Comparison of ENCODE assay signal across 9 cellular contexts in genomic region chr1:155070392-155070700, GRCh38. TPM values are rescaled to one million over a fixed set of nuclear protein-coding genes. Genes with fewer than 3 reads are reported as not detected.
DNase-seq lines count a peak whose midpoint lies in the region; ATAC-seq, FAIRE-seq and TF ChIP-seq lines count a peak whose summit lies in the region.
"Had no signal": no experiment of that assay in that cellular context is flagged by ENCODE, and none has a peak within 500 bp of the region (broad histone marks: within the 10 kb centered on the region; RNA-seq: fewer than 3 reads in every experiment).

No MANE protein-coding gene starts in this region.

- H2BK12ac ChIP-seq in H1 (ENCODE audit: low read depth, low read length), result 0 out of 2 replicates have a peak overlapping the region, but pooled peaks have one; percentile 43

- H2BK20ac ChIP-seq in H1 (ENCODE audit: low read length), result no peak overlapping the region

- H2AK5ac ChIP-seq in H1 (ENCODE audit: low read depth, low read length), result 0 out of 2 replicates have a peak overlapping the region, but pooled peaks have one; percentile 90

- H3K23me2 ChIP-seq in H1 (ENCODE audit: low read depth, low read length), result peaks cover 11% of the 10 kb centered on the region

- H3K4me3 ChIP-seq in AG04450 (ENCODE audit: low read depth, low read length) (peak overlapping the region; percentile 46; the same call in 1 of the 2 replicates), H1 (ENCODE audit: extremely low read depth in 1 of 4, insufficient read depth in 2 of 4, low read depth in 3 of 4, low read length in 4 of 4) (peak overlapping the region; percentile 42 to 64 (median 57))
- H3K4me3 ChIP-seq in Jurkat, Clone E6-1 (ENCODE audit: low read length), result peak overlapping the region; percentile 26

- no peak for ATAC-seq in natural killer cell treated with Interleukin-12 subunit alpha and Interleukin-12 subunit beta and Interleukin-15 and Interleukin-18, amount 100 ng/mL, for 72 hours
- ATAC-seq in GM18909 (IDR thresholded peaks at IDR 0.05; ENCODE audit: poor library complexity, unreplicated experiment), result no peak
- no peak for ATAC-seq in GM19455 (IDR thresholded peaks at IDR 0.05; ENCODE audit: unreplicated experiment)

- CTCF ChIA-PET in AG04450 (lab: Charles Lee) (interaction anchor here (1.0 to 3.2 kb wide), 3 partner anchors 15 to 53 kb away, joined by 4 to 9 read pairs (median 6); no protein-coding TSS in a partner anchor), H1 (lab: Charles Lee; ENCODE audit: partially characterized antibody) (interaction anchor here (0.7 to 33.9 kb wide), 13 partner anchors 10 to 207 kb away, joined by 3 to 907 read pairs (median 4); partner anchors contain the start of genes ADAM15, EFNA1, EFNA3 and EFNA4)

- H4K5ac ChIP-seq in H1 (ENCODE audit: insufficient read length, low read depth, low read length), result no peak overlapping the region

- TF ChIP-seq RAD21 in H1 (IDR thresholded peaks at IDR 0.05 in 1 of 2, conservative IDR thresholded peaks at IDR 0.05 in 1 of 2; ENCODE audit: low read depth in 2 of 2, low read length in 2 of 2), result no peak

- FAIRE-seq in H1 (lab: Jason Lieb, UNC), result no peak

- H3K56ac ChIP-seq in H1 (replicated peaks; ENCODE audit: insufficient read length, low read depth, low read length), result no peak overlapping the region

- WGBS in H1 (ENCODE audit: extremely low coverage in 1 of 2, insufficient coverage in 1 of 2, insufficient read length in 1 of 2, insufficient replicate concordance in 2 of 2, low coverage in 1 of 2, low lambda C conversion rate in 2 of 2, missing lambda C conversion rate in 1 of 2), 2 experiments, result 6% methylated on average over 13 of the region's 13 CpGs; no CpG with 5 or more reads in 1 of the 2 experiments

- H3K4me1 Mint-ChIP-seq in natural killer cell treated with Interleukin-12 subunit alpha and Interleukin-12 subunit beta and Interleukin-15 and Interleukin-18, amount 100 ng/mL, for 72 hours (ENCODE audit: low read depth in 2 of 2), result peaks cover 6 to 18% of the 10 kb centered on the region in 2 donors

- H3K36me3 Mint-ChIP-seq in natural killer cell treated with Interleukin-12 subunit alpha and Interleukin-12 subunit beta and Interleukin-15 and Interleukin-18, amount 100 ng/mL, for 72 hours, result no peaks in the 10 kb centered on the region

- H3K14ac ChIP-seq in H1 (ENCODE audit: insufficient read length), result no peak overlapping the region

- DNase-seq in AG04450 (ENCODE audit: low read depth, low spot score), result no peak
- DNase-seq in Jurkat, Clone E6-1 (ENCODE audit: low read depth, low spot score), result no peak
- no peak for DNase-seq in H1 (ENCODE audit: low read depth in 1 of 2, low spot score in 2 of 2)
- no peak for DNase-seq in natural killer cell treated with Interleukin-12 subunit alpha and Interleukin-12 subunit beta and Interleukin-15 and Interleukin-18, amount 100 ng/mL, for 72 hours (ENCODE audit: low spot score)
- DNase-seq in KBM-7, result no peak
- no peak for DNase-seq in NCI-H2107 treated with DMSO at 0.1 percent for 48 hours (lab: John Stamatoyannopoulos, UW; ENCODE audit: unreplicated experiment)

- H2BK15ac ChIP-seq in H1 (ENCODE audit: low read length), result peak overlapping the region; percentile 61; the same call in 1 of the 2 replicates

- TF ChIP-seq CTCF in AG04450 (IDR thresholded peaks at IDR 0.05; ENCODE audit: low read depth, low read length) (no peak), H1 (IDR thresholded peaks at IDR 0.05; ENCODE audit: control extremely low read depth in 1 of 3, insufficient read depth in 1 of 3, low read depth in 1 of 3, low read length in 3 of 3) (no peak)

- H3K79me1 ChIP-seq in H1 (ENCODE audit: low read depth, low read length), result no peaks in the 10 kb centered on the region

- 0 out of 3 replicates have a peak, but pooled peaks of 1 of the 2 experiments have one; percentile 15 for TF ChIP-seq POLR2A in H1 (IDR thresholded peaks at IDR 0.05; ENCODE audit: control extremely low read depth in 1 of 2, low read depth in 2 of 2, low read length in 2 of 2)

- H2BK5ac ChIP-seq in H1 (ENCODE audit: low read depth, low read length), result peak overlapping the region; percentile 60; the same call in 1 of the 2 replicates

- no peak overlapping the region for H3K23ac ChIP-seq in H1 (ENCODE audit: insufficient read length)

- H3K27me3 Mint-ChIP-seq in natural killer cell treated with Interleukin-12 subunit alpha and Interleukin-12 subunit beta and Interleukin-15 and Interleukin-18, amount 100 ng/mL, for 72 hours, result no peaks in the 10 kb centered on the region

- H3K9ac ChIP-seq in H1 (replicated peaks in 1 of 4; ENCODE audit: extremely low read depth in 1 of 4, low read depth in 3 of 4, low read length in 3 of 4), result peak overlapping the region in 2 of 4 experiments; percentile 13 to 57; a peak in 3 of 7 replicates

- peak overlapping the region; percentile 97 to 99 for H3K4me2 ChIP-seq in H1 (ENCODE audit: insufficient read depth in 1 of 2, low read depth in 2 of 2, low read length in 2 of 2)

- no peak overlapping the region for H3K27ac ChIP-seq in AG04450 (ENCODE audit: low read depth, low read length)
- H3K27ac ChIP-seq in H1 (ENCODE audit: low read depth, low read length), result no peak overlapping the region

- H3K18ac ChIP-seq in H1 (ENCODE audit: extremely low read depth, low read length), result peak overlapping the region; percentile 51; the same call in 1 of the 2 replicates

- peak overlapping the region; percentile 45 for H3K4me3 Mint-ChIP-seq in natural killer cell treated with Interleukin-12 subunit alpha and Interleukin-12 subunit beta and Interleukin-15 and Interleukin-18, amount 100 ng/mL, for 72 hours

- TF ChIP-seq EP300 in H1 (IDR thresholded peaks at IDR 0.05; ENCODE audit: borderline replicate concordance in 1 of 2, low read depth in 2 of 2, low read length in 2 of 2), result no peak

- no peak overlapping the region for H2BK120ac ChIP-seq in H1 (replicated peaks; ENCODE audit: low read depth, low read length)

- H3K9me3 Mint-ChIP-seq in natural killer cell treated with Interleukin-12 subunit alpha and Interleukin-12 subunit beta and Interleukin-15 and Interleukin-18, amount 100 ng/mL, for 72 hours, result no peaks in the 10 kb centered on the region

- H4K20me1 ChIP-seq in H1 (replicated peaks in 1 of 2; ENCODE audit: control insufficient read depth in 1 of 2, insufficient read depth in 2 of 2, low read length in 2 of 2), result peaks cover 12 to 19% of the 10 kb centered on the region in 2 experiments

- H3K79me2 ChIP-seq in H1 (ENCODE audit: control insufficient read depth in 1 of 2, insufficient read depth in 2 of 2, low read length in 2 of 2), result peaks cover 0 to 5% of the 10 kb centered on the region in 2 experiments; a peak in 1 of 4 replicates

- no peak overlapping the region for H2AFZ ChIP-seq in H1 (ENCODE audit: low read length)

- H3K9me3 ChIP-seq in AG04450 (ENCODE audit: control insufficient read depth, insufficient read depth, low read length) (no peaks in the 10 kb centered on the region), H1 (ENCODE audit: insufficient read depth in 2 of 2, low read depth in 1 of 2, low read length in 1 of 2) (no peaks in the 10 kb centered on the region)

- no peak overlapping the region for H3K4ac ChIP-seq in H1 (replicated peaks; ENCODE audit: insufficient read length, low read depth, low read length)

- H3K27me3 ChIP-seq in AG04450 (ENCODE audit: control insufficient read depth, insufficient read depth, low read length) (peaks cover 13% of the 10 kb centered on the region), H1 (replicated peaks in 1 of 4; ENCODE audit: control insufficient read depth in 3 of 4, extremely low read depth in 1 of 4, insufficient read depth in 3 of 4, low read length in 3 of 4) (peaks cover 0 to 7% (median 1%) of the 10 kb centered on the region in 4 experiments; a peak in 3 of 7 replicates)

- H3K27ac Mint-ChIP-seq in natural killer cell treated with Interleukin-12 subunit alpha and Interleukin-12 subunit beta and Interleukin-15 and Interleukin-18, amount 100 ng/mL, for 72 hours, result no peak overlapping the region

- peaks cover 0 to 12% (median 4%) of the 10 kb centered on the region in 4 experiments; a peak in 5 of 8 replicates for H3K36me3 ChIP-seq in H1 (ENCODE audit: control insufficient read depth in 2 of 4, insufficient read depth in 4 of 4, low read length in 3 of 4)

- H4K8ac ChIP-seq in H1 (ENCODE audit: extremely low read depth, insufficient read depth, low read length), result no peak overlapping the region

- in situ Hi-C loops in KBM-7 (cut with MboI; ENCODE audit: low pct_unique_long_range_greater_than_20kb, low sequenced_read_pairs), result no loop called here

- POLR2A ChIA-PET in AG04450 (lab: Yijun Ruan, JAX) (no interaction called here), H1 (lab: Charles Lee; ENCODE audit: partially characterized antibody) (interaction anchor here (0.6 to 3.2 kb wide), 17 partner anchors 8 to 126 kb away, joined by 3 to 21 read pairs (median 3); partner anchors contain the start of genes EFNA3, FLAD1, PBXIP1 and SHC1)

- no peak overlapping the region for H4K91ac ChIP-seq in H1 (replicated peaks; ENCODE audit: insufficient read length, low read length)

- peaks cover 4 to 33% (median 21%) of the 10 kb centered on the region in 4 experiments for H3K4me1 ChIP-seq in H1 (replicated peaks in 1 of 4; ENCODE audit: control insufficient read depth in 3 of 4, insufficient read depth in 4 of 4, low read length in 3 of 4)

RNA-seq across cellular contexts. Expression of gene EFNA4, which starts 6.8 kb away (rescaled TPM):
- polyA plus RNA-seq in AG04450 (2011; rRNA removed), result 10.1 and 12.9 TPM in 2 replicates
- 8.8 and 8.9 TPM in 2 replicates for polyA minus RNA-seq in AG04450 (2011; rRNA and poly(A)+ RNA removed)
- 21.1 TPM for polyA plus RNA-seq in Jurkat, Clone E6-1 (2012; ENCODE audit: insufficient read depth, insufficient read length)
- 18.5 and 21.9 TPM in 2 replicates for total RNA-seq in H1 (2021; fragmentation: NEBNext Ultra II Directional; extraction: Animal tissue kit (Norgen Biotek cat#: 25700))
- polyA plus RNA-seq in H1 (2011; rRNA removed), result 23.2 and 23.9 TPM in 2 replicates
- 21.9 TPM for polyA plus RNA-seq in H1 (2011; cell fraction: cytosol; rRNA removed)
- polyA plus RNA-seq in H1 (2011; cell fraction: nucleus; rRNA removed), result 30.6 TPM
- polyA plus RNA-seq in H1 (2012, experiment 1 of 2), result 19.2 to 24.8 TPM (median 23.5 TPM) in 4 replicates
- polyA plus RNA-seq in H1 (2012, experiment 2 of 2), result 37.0 TPM
- 27.7 TPM for polyA plus RNA-seq in H1 (2013, experiment 1 of 2)
- 31.5 TPM for polyA plus RNA-seq in H1 (2013, experiment 2 of 2)
- 13.4 and 16.4 TPM in 2 replicates for polyA minus RNA-seq in H1 (2011; rRNA and poly(A)+ RNA removed)
- 10.6 TPM for polyA minus RNA-seq in H1 (2011; cell fraction: cytosol; rRNA and poly(A)+ RNA removed)
- 8.8 TPM for polyA minus RNA-seq in H1 (2011; cell fraction: nucleus; rRNA and poly(A)+ RNA removed)
- 1 to 10 TPM; 1.7 to 4.7 TPM for total RNA-seq in natural killer cell treated with Interleukin-12 subunit alpha and Interleukin-12 subunit beta and Interleukin-15 and Interleukin-18, amount 100 ng/mL, for 72 hours

RNA-seq across cellular contexts. Expression of gene EFNA3, which starts 8.3 kb away (rescaled TPM):
- polyA plus RNA-seq in AG04450 (2011; rRNA removed) (0.51 and 0.56 TPM in 2 replicates), H1 (2011; rRNA removed) (13.8 and 18.7 TPM in 2 replicates)
- 0.60 and 0.91 TPM in 2 replicates for polyA minus RNA-seq in AG04450 (2011; rRNA and poly(A)+ RNA removed)
- 10.9 TPM for polyA plus RNA-seq in Jurkat, Clone E6-1 (2012; ENCODE audit: insufficient read depth, insufficient read length)
- 10.8 and 11.6 TPM in 2 replicates for total RNA-seq in H1 (2021; fragmentation: NEBNext Ultra II Directional; extraction: Animal tissue kit (Norgen Biotek cat#: 25700))
- 9.6 TPM for polyA plus RNA-seq in H1 (2011; cell fraction: cytosol; rRNA removed)
- 14.5 TPM for polyA plus RNA-seq in H1 (2011; cell fraction: nucleus; rRNA removed)
- polyA plus RNA-seq in H1 (2012, experiment 1 of 2), result 7.9 to 16.6 TPM (median 13.5 TPM) in 4 replicates
- polyA plus RNA-seq in H1 (2012, experiment 2 of 2), result 13.4 TPM
- polyA plus RNA-seq in H1 (2013, experiment 1 of 2), result 11.6 TPM
- polyA plus RNA-seq in H1 (2013, experiment 2 of 2), result 10.9 TPM
- 5.2 and 7.7 TPM in 2 replicates for polyA minus RNA-seq in H1 (2011; rRNA and poly(A)+ RNA removed)
- polyA minus RNA-seq in H1 (2011; cell fraction: cytosol; rRNA and poly(A)+ RNA removed), result 2.1 TPM
- polyA minus RNA-seq in H1 (2011; cell fraction: nucleus; rRNA and poly(A)+ RNA removed), result 5.4 TPM
- 1 to 10 TPM in 1 of 2 donors, not detected in 1; 1.2 TPM for total RNA-seq in natural killer cell treated with Interleukin-12 subunit alpha and Interleukin-12 subunit beta and Interleukin-15 and Interleukin-18, amount 100 ng/mL, for 72 hours

RNA-seq across cellular contexts. Expression of gene ADAM15, which starts 19.2 kb away (rescaled TPM):
- polyA plus RNA-seq in AG04450 (2011; rRNA removed), result 25.9 and 37.5 TPM in 2 replicates
- 60.1 and 73.7 TPM in 2 replicates for polyA minus RNA-seq in AG04450 (2011; rRNA and poly(A)+ RNA removed)
- 41.8 TPM for polyA plus RNA-seq in Jurkat, Clone E6-1 (2012; ENCODE audit: insufficient read depth, insufficient read length)
- 32.2 and 32.9 TPM in 2 replicates for total RNA-seq in H1 (2021; fragmentation: NEBNext Ultra II Directional; extraction: Animal tissue kit (Norgen Biotek cat#: 25700))
- 37.6 and 51.2 TPM in 2 replicates for polyA plus RNA-seq in H1 (2011; rRNA removed)
- polyA plus RNA-seq in H1 (2011; cell fraction: cytosol; rRNA removed), result 30.7 TPM
- 105 TPM for polyA plus RNA-seq in H1 (2011; cell fraction: nucleus; rRNA removed)
- polyA plus RNA-seq in H1 (2012, experiment 1 of 2), result 19.9 to 42.2 TPM (median 37.8 TPM) in 4 replicates
- 40.9 TPM for polyA plus RNA-seq in H1 (2012, experiment 2 of 2)
- 29.2 TPM for polyA plus RNA-seq in H1 (2013, experiment 1 of 2)
- polyA plus RNA-seq in H1 (2013, experiment 2 of 2), result 29.2 TPM
- polyA minus RNA-seq in H1 (2011; rRNA and poly(A)+ RNA removed), result 40.1 and 41.1 TPM in 2 replicates
- polyA minus RNA-seq in H1 (2011; cell fraction: cytosol; rRNA and poly(A)+ RNA removed), result 45.4 TPM
- 30.4 TPM for polyA minus RNA-seq in H1 (2011; cell fraction: nucleus; rRNA and poly(A)+ RNA removed)
- 100 to 1,000 TPM in 1 of 2 donors, 10 to 100 TPM in 1; 42.1 to 107 TPM for total RNA-seq in natural killer cell treated with Interleukin-12 subunit alpha and Interleukin-12 subunit beta and Interleukin-15 and Interleukin-18, amount 100 ng/mL, for 72 hours

RNA-seq across cellular contexts. Expression of gene DCST1, which starts 36.7 kb away (rescaled TPM):
- polyA plus RNA-seq in AG04450 (2011; rRNA removed) (not detected in 2 replicates), H1 (2011; rRNA removed) (0.03 TPM in 1 of 2 replicates, not detected in the other)
- polyA minus RNA-seq in AG04450 (2011; rRNA and poly(A)+ RNA removed), result not detected in 2 replicates
- polyA plus RNA-seq in Jurkat, Clone E6-1 (2012; ENCODE audit: insufficient read depth, insufficient read length), result not detected
- not detected in 2 replicates for total RNA-seq in H1 (2021; fragmentation: NEBNext Ultra II Directional; extraction: Animal tissue kit (Norgen Biotek cat#: 25700))
- polyA plus RNA-seq in H1 (2011; cell fraction: cytosol; rRNA removed), result not detected
- polyA plus RNA-seq in H1 (2011; cell fraction: nucleus; rRNA removed), result 0.24 TPM
- 0.08 TPM in 1 of 4 replicates, not detected in the others for polyA plus RNA-seq in H1 (2012, experiment 1 of 2)
- polyA plus RNA-seq in H1 (2012, experiment 2 of 2), result not detected
- polyA plus RNA-seq in H1 (2013, experiment 1 of 2), result 0.06 TPM
- polyA plus RNA-seq in H1 (2013, experiment 2 of 2), result not detected
- polyA minus RNA-seq in H1 (2011; rRNA and poly(A)+ RNA removed), result not detected in 2 replicates
- not detected for polyA minus RNA-seq in H1 (2011; cell fraction: cytosol; rRNA and poly(A)+ RNA removed)
- polyA minus RNA-seq in H1 (2011; cell fraction: nucleus; rRNA and poly(A)+ RNA removed), result not detected
- total RNA-seq in natural killer cell treated with Interleukin-12 subunit alpha and Interleukin-12 subunit beta and Interleukin-15 and Interleukin-18, amount 100 ng/mL, for 72 hours, result not detected
- total RNA-seq: left cardiac atrium had no signal

RNA-seq across cellular contexts. Expression of gene DCST2, which starts 36.8 kb away (rescaled TPM):
- 0.07 and 0.19 TPM in 2 replicates for polyA plus RNA-seq in AG04450 (2011; rRNA removed)
- 0.09 and 0.39 TPM in 2 replicates for polyA minus RNA-seq in AG04450 (2011; rRNA and poly(A)+ RNA removed)
- not detected for polyA plus RNA-seq in Jurkat, Clone E6-1 (2012; ENCODE audit: insufficient read depth, insufficient read length)
- total RNA-seq in H1 (2021; fragmentation: NEBNext Ultra II Directional; extraction: Animal tissue kit (Norgen Biotek cat#: 25700)), result 0.43 TPM in 1 of 2 replicates, not detected in the other
- 1.7 and 2.1 TPM in 2 replicates for polyA plus RNA-seq in H1 (2011; rRNA removed)
- polyA plus RNA-seq in H1 (2011; cell fraction: cytosol; rRNA removed), result 1.9 TPM
- polyA plus RNA-seq in H1 (2011; cell fraction: nucleus; rRNA removed), result 10.2 TPM
- 0.26 to 1.0 TPM (median 0.74 TPM) in 4 replicates for polyA plus RNA-seq in H1 (2012, experiment 1 of 2)
- polyA plus RNA-seq in H1 (2012, experiment 2 of 2), result 0.13 TPM
- polyA plus RNA-seq in H1 (2013, experiment 1 of 2), result 0.53 TPM
- polyA plus RNA-seq in H1 (2013, experiment 2 of 2), result 0.26 TPM
- 0.07 and 1.6 TPM in 2 replicates for polyA minus RNA-seq in H1 (2011; rRNA and poly(A)+ RNA removed)
- polyA minus RNA-seq in H1 (2011; cell fraction: cytosol; rRNA and poly(A)+ RNA removed), result not detected
- polyA minus RNA-seq in H1 (2011; cell fraction: nucleus; rRNA and poly(A)+ RNA removed), result 0.30 TPM
- under 1 TPM in 1 of 2 donors, not detected in 1; 0.57 TPM for total RNA-seq in natural killer cell treated with Interleukin-12 subunit alpha and Interleukin-12 subunit beta and Interleukin-15 and Interleukin-18, amount 100 ng/mL, for 72 hours
